ENCODE assay signal across 8 cellular contexts in the genomic region with DNA sequence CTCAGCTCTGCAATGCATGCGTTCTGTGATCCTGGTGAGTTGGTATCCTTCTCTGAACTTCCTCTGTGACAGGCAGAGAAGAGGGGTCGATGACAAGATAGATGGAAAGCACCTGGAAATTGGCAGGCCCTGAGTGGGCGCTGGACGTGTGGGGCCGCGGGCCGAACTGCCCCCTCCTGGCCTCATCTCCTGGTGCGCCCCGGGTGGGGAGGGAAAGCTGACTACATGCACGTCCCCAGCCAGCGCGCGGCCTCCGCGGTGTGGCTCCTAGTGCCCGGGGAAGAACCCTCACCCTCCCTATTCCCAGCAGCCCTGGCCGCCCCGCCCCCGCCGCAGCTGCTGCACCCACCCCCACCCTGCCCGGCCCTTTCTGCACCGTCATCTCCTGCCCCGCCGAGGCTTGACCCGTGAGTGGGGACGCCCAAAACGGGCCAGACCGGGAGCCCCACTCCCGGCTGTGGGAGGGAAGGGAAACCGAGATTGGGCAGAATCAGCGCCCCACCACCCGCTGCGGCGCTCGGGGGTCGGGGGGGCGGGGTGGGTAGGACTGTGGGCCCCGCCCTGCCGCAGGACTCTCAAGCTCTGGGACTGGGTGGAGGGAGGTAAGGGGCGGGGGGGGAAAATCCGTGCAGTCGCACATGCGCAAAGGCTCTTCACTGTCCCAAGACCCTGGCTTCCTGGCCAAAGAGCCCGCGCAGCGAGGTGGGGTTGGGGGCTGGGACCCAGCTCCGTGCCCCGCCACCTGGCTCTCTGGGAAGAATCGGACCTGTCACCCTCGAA. TPM values are rescaled to one million over a fixed set of nuclear protein-coding genes. Genes with fewer than 3 reads are reported as not detected.
DNase-seq lines count a peak whose midpoint lies in the region; ATAC-seq and TF ChIP-seq lines count a peak whose summit lies in the region.

A gene (plus strand): TSS at position 371 of the 780 bp plus-strand sequence.

- no peaks in the 10 kb centered on the region for H3K27me3 ChIP-seq in RWPE2 (ENCODE audit: insufficient read depth, poor library complexity, severe bottlenecking)
- peaks cover 24% of the 10 kb centered on the region for H3K27me3 ChIP-seq in kidney epithelial cell (ENCODE audit: control insufficient read depth, insufficient read depth, low read length)

- H3K27ac ChIP-seq in RWPE2 (ENCODE audit: poor library complexity, severe bottlenecking), result peak within 1 kb of the TSS; percentile 73

- H3K4me1 ChIP-seq in RWPE2 (ENCODE audit: insufficient read depth, poor library complexity, severe bottlenecking), result peaks cover 21% of the 10 kb centered on the region

- peak within 1 kb of the TSS; percentile 39 for H3K4me3 ChIP-seq in RWPE2 (ENCODE audit: severe bottlenecking)
- H3K4me3 ChIP-seq in choroid plexus epithelial cell (ENCODE audit: low read depth, low read length), result peak within 1 kb of the TSS; percentile 59
- H3K4me3 ChIP-seq in kidney epithelial cell (ENCODE audit: low read depth, low read length), result peak within 1 kb of the TSS; percentile 35

- no peaks in the 10 kb centered on the region for H3K9me3 ChIP-seq in RWPE2 (ENCODE audit: severe bottlenecking)

- TF ChIP-seq CTCF in RWPE2 (IDR thresholded peaks at IDR 0.05; ENCODE audit: poor library complexity, severe bottlenecking) (peak; percentile 13), choroid plexus epithelial cell (conservative IDR thresholded peaks at IDR 0.05; ENCODE audit: low read depth, low read length) (no peak), kidney epithelial cell (IDR thresholded peaks at IDR 0.05; ENCODE audit: insufficient read depth, low read length, poor library complexity, severe bottlenecking) (peak; percentile 3)

- ATAC-seq in RWPE2 (ENCODE audit: low read depth), result peak; percentile 47

- H3K36me3 ChIP-seq in RWPE2 (ENCODE audit: low read depth), result peaks cover 5% of the 10 kb centered on the region
- no peaks in the 10 kb centered on the region for H3K36me3 ChIP-seq in kidney epithelial cell (ENCODE audit: control insufficient read depth, insufficient read depth, low read length)

- DNase-seq in COR-L47 (lab: John Stamatoyannopoulos, UW), result peak; percentile 65
- peak; percentile 66 for DNase-seq in GM19238 (ENCODE audit: insufficient read length, low spot score)
- DNase-seq in HT-29 (ENCODE audit: low spot score), result peak; percentile 76
- no peak for DNase-seq in RWPE2 (ENCODE audit: low spot score)
- peak; percentile 82 for DNase-seq in choroid plexus epithelial cell (ENCODE audit: low read depth)
- no peak for DNase-seq in kidney epithelial cell (ENCODE audit: low read depth)
- peak; percentile 41 to 56 for DNase-seq in stimulated activated CD4-positive, alpha-beta T cell treated with anti-CD3 and anti-CD28 coated beads, Interleukin-4, amount 100 ng/mL, for 48 hours (ENCODE audit: low read depth in 2 of 2)
- no peak for DNase-seq in SIG-M5 treated with dmso at 0.1 percent for 504 hours (lab: John Stamatoyannopoulos, UW; ENCODE audit: unreplicated experiment)

RNA-seq across cellular contexts. Expression of the gene that starts here (rescaled TPM):
- 95.1 and 97.0 TPM in 2 replicates for total RNA-seq in HT-29 (2014; rRNA removed; shearing (Covaris generic))
- 23.9 and 28.3 TPM in 2 replicates for total RNA-seq in kidney epithelial cell

Comparison
In these comparisons a context has a peak if more than half of its experiments do, and no peak if none do; other contexts are left out.
1. DNase-seq: peak in COR-L47 (single experiment), GM19238 (single experiment), HT-29 (single experiment), choroid plexus epithelial cell (single experiment) and stimulated activated CD4-positive, alpha-beta T cell treated with anti-CD3 and anti-CD28 coated beads, Interleukin-4, amount 100 ng/mL, for 48 hours (2 of 2); none in RWPE2 (single experiment), kidney epithelial cell (single experiment) and SIG-M5 treated with dmso at 0.1 percent for 504 hours (single experiment).
2. Peak in every context shown above with its lines, with median percentiles within 50 percentile points of each other: H3K4me3 ChIP-seq.